ENCODE assay signal across 15 cellular contexts in genomic region chr5:78506296-78507049, GRCh38.
DNase-seq lines count a peak whose midpoint lies in the region; ATAC-seq and TF ChIP-seq lines count a peak whose summit lies in the region.
"Had no signal": no experiment of that assay in that cellular context is flagged by ENCODE, and none has a peak within 500 bp of the region (broad histone marks: within the 10 kb centered on the region; RNA-seq: fewer than 3 reads in every experiment).

No MANE protein-coding gene starts in this region.

- peaks cover 78% of the 10 kb centered on the region for H3K4me1 ChIP-seq in Loucy (ENCODE audit: insufficient read depth, low read length, poor library complexity, severe bottlenecking)
- H3K4me1 ChIP-seq in gastrocnemius medialis, result peaks cover 39 to 42% of the 10 kb centered on the region in 2 donors

- H3K4me3 Mint-ChIP-seq in chondrocyte (ENCODE audit: unreplicated experiment), result no peak overlapping the region
- H3K4me3 Mint-ChIP-seq: activated B cell treated with CpG ODN at 0.5 μM for 24 hours; activated naive CD8-positive, alpha-beta T cell had no signal

- H3K27ac ChIP-seq in substantia nigra (ENCODE audit: low read depth, low read length, poor library complexity, severe bottlenecking), result peak overlapping the region; percentile 39
- no peak overlapping the region for H3K27ac ChIP-seq in gastrocnemius medialis
- H3K27ac ChIP-seq: BLaER1, parathyroid adenoma had no signal

- H3K9ac ChIP-seq in Loucy (ENCODE audit: low read depth, low read length, poor library complexity, severe bottlenecking), result peak overlapping the region; percentile 24
- H3K9ac ChIP-seq: BLaER1, parathyroid adenoma had no signal

- TF ChIP-seq POLR2A in gastrocnemius medialis (IDR thresholded peaks at IDR 0.05), result no peak

- H3K36me3 ChIP-seq in Loucy (ENCODE audit: insufficient read depth, low read length) (no peaks in the 10 kb centered on the region), gastrocnemius medialis (no peaks in the 10 kb centered on the region)
- H3K36me3 ChIP-seq: BLaER1, esophagus squamous epithelium had no signal

- H3K79me2 ChIP-seq in Loucy (ENCODE audit: insufficient read depth, low read length), result peaks cover 58% of the 10 kb centered on the region

- no peaks in the 10 kb centered on the region for H3K27me3 Mint-ChIP-seq in chondrocyte (ENCODE audit: low read depth)
- H3K27me3 Mint-ChIP-seq: activated B cell treated with CpG ODN at 0.5 μM for 24 hours had no signal

- DNase-seq in chondrocyte (ENCODE audit: low spot score) (no peak), medulla oblongata (ENCODE audit: extremely low spot score) (peak; percentile 20), substantia nigra (lab: John Stamatoyannopoulos, UW) (peak in 8 of 49 donors; percentile 8 to 27 (median 16)), NOMO-1 (lab: John Stamatoyannopoulos, UW; ENCODE audit: unreplicated experiment in 2 of 2) (no peak), gastrocnemius medialis (no peak)
- no peak for DNase-seq in activated CD4-positive, CD25-positive, alpha-beta regulatory T cell (lab: John Stamatoyannopoulos, UW)
- DNase-seq: activated B cell treated with CpG ODN at 0.5 μM for 24 hours, esophagus squamous epithelium, NCI-H1092, OCI-M1 had no signal

- ATAC-seq in GM18868 (IDR thresholded peaks at IDR 0.05; ENCODE audit: unreplicated experiment) (no peak), gastrocnemius medialis (no peak)

- no peaks in the 10 kb centered on the region for H3K9me3 Mint-ChIP-seq in chondrocyte (ENCODE audit: low read depth)
- H3K9me3 Mint-ChIP-seq: activated B cell treated with CpG ODN at 0.5 μM for 24 hours had no signal

- H3F3A ChIP-seq in Loucy (ENCODE audit: low read depth), result no peaks in the 10 kb centered on the region

- peak overlapping the region; percentile 92 for H3K4me3 ChIP-seq in Loucy (ENCODE audit: low read length, poor library complexity, severe bottlenecking)
- no peak overlapping the region for H3K4me3 ChIP-seq in gastrocnemius medialis
- H3K4me3 ChIP-seq: BLaER1, esophagus squamous epithelium had no signal

- in situ Hi-C loops in gastrocnemius medialis (cut with MboI; ENCODE audit: low sequenced_read_pairs in 4 of 4), result no loop called here

- no peak overlapping the region for H2AFZ ChIP-seq in Loucy (ENCODE audit: low read length)
- H2AFZ ChIP-seq: parathyroid adenoma had no signal

- H3K9me2 ChIP-seq in Loucy (replicated peaks; ENCODE audit: low read depth, low read length), result no peaks in the 10 kb centered on the region

- no peaks in the 10 kb centered on the region for H4K20me1 ChIP-seq in Loucy (ENCODE audit: insufficient read depth, low read length, poor library complexity, severe bottlenecking)
- H4K20me1 ChIP-seq: BLaER1 had no signal

- H3K27ac Mint-ChIP-seq in chondrocyte (ENCODE audit: unreplicated experiment), result peak overlapping the region; percentile 87
- H3K27ac Mint-ChIP-seq: activated B cell treated with CpG ODN at 0.5 μM for 24 hours; activated naive CD8-positive, alpha-beta T cell had no signal

- peaks cover 90% of the 10 kb centered on the region for H3K4me1 Mint-ChIP-seq in chondrocyte (ENCODE audit: low read depth)

- intact Hi-C loops in gastrocnemius medialis (cut with DNase I; ENCODE audit: low total_unique reads), result loop anchor here (5.0 kb wide), 2 partner anchors 39 to 66 kb away; no protein-coding TSS in a partner anchor

- H3K27me3 ChIP-seq in Loucy (ENCODE audit: insufficient read depth, low read length, poor library complexity, severe bottlenecking), result no peaks in the 10 kb centered on the region
- no peaks in the 10 kb centered on the region for H3K27me3 ChIP-seq in gastrocnemius medialis

- H3K9me3 ChIP-seq in Loucy (ENCODE audit: insufficient read depth, low read depth, low read length) (no peaks in the 10 kb centered on the region), gastrocnemius medialis (no peaks in the 10 kb centered on the region)
- H3K9me3 ChIP-seq: BLaER1, esophagus squamous epithelium had no signal

- H3K4me2 ChIP-seq in Loucy (ENCODE audit: low read depth, low read length, poor library complexity, severe bottlenecking), result peak overlapping the region; percentile 87
- H3K4me2 ChIP-seq: BLaER1 had no signal

- no peaks in the 10 kb centered on the region for H3K36me3 Mint-ChIP-seq in chondrocyte (ENCODE audit: low read depth)
- H3K36me3 Mint-ChIP-seq: activated naive CD8-positive, alpha-beta T cell had no signal

- TF ChIP-seq CTCF in Loucy (conservative IDR thresholded peaks at IDR 0.05; ENCODE audit: low read length) (no peak), chondrocyte (IDR thresholded peaks at IDR 0.05) (no peak), gastrocnemius medialis (IDR thresholded peaks at IDR 0.05 in 4 of 5, conservative IDR thresholded peaks at IDR 0.05 in 1 of 5) (no peak)
